In the genomic region with DNA sequence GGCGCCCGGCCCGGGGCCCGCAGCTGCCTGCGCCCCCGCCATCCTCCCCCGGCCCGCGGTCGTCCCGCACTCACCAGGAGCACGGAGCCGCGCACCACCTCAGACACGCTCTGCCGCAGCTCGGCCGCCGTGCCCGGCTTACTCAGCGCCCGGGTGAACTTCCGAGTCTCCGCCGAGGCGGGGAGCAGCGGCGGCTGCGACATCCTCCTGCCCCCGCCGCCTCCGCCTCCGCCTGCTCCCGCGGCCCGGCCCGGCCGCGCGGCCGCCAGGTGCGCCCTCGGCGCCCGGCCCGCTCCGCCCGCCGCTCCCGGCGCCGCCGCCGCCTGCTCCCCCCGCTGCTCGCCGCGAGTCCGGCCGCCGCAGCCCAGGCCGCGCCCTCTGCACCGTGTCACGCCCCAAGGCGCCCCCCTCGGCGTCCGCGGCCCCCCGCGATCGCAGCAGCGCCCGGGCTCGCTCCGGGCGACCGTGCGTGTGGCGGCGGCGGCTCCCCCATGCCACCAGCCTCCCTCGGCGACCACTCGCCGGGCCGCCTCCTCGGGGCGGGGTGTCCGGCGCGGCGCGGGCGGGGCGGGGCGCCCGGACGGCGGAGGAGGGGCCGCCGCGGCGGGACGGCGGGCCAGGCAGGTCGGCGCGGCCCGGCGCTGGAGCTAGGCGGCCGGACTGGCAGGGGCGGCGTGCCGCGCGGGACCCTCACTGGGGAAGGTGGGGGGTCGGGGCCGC, we compare ENCODE assay signal across 8 cellular contexts.
DNase-seq lines count a peak whose midpoint lies in the region; ATAC-seq and TF ChIP-seq lines count a peak whose summit lies in the region.

No MANE protein-coding gene starts in this region.

- CTCF ChIA-PET in Panc1 (lab: Charles Lee) = no interaction called here

- H3K9me3 ChIP-seq in Panc1 (ENCODE audit: control insufficient read depth, insufficient read depth, low read depth, low read length) = no peaks in the 10 kb centered on the region
- no peaks in the 10 kb centered on the region for H3K9me3 ChIP-seq in gastroesophageal sphincter
- H3K9me3 ChIP-seq in tibial nerve = no peaks in the 10 kb centered on the region

- ATAC-seq in GM18909 (IDR thresholded peaks at IDR 0.05; ENCODE audit: poor library complexity, unreplicated experiment) = peak; percentile 47
- ATAC-seq in HG03135 (IDR thresholded peaks at IDR 0.05; ENCODE audit: unreplicated experiment) = peak; percentile 45
- ATAC-seq in Panc1 = peak; percentile 86
- peak; percentile 77 for ATAC-seq in gastroesophageal sphincter
- peak; percentile 71 for ATAC-seq in omental fat pad (ENCODE audit: low FRiP score)

- no peaks in the 10 kb centered on the region for H3K27me3 ChIP-seq in Panc1 (ENCODE audit: control insufficient read depth, insufficient read depth, low read length)
- H3K27me3 ChIP-seq in gastroesophageal sphincter = no peaks in the 10 kb centered on the region
- no peaks in the 10 kb centered on the region for H3K27me3 ChIP-seq in tibial nerve

- in situ Hi-C loops in Panc1 (cut with HindIII; ENCODE audit: low pct_unique_long_range_greater_than_20kb, low sequenced_read_pairs) = no loop called here

- peak overlapping the region; percentile 77 to 84 for H3K4me3 ChIP-seq in Panc1 (ENCODE audit: low read depth in 2 of 2, low read length in 2 of 2)
- peak overlapping the region; percentile 91 for H3K4me3 ChIP-seq in gastroesophageal sphincter
- H3K4me3 ChIP-seq in tibial nerve = peak overlapping the region; percentile 61 to 95 (median 91)

- TF ChIP-seq EP300 in gastroesophageal sphincter (IDR thresholded peaks at IDR 0.05) (no peak), tibial nerve (IDR thresholded peaks at IDR 0.05) (no peak)

- POLR2A ChIA-PET in Panc1 (lab: Charles Lee) = no interaction called here

- WGBS in gastroesophageal sphincter (ENCODE audit: low coverage in 1 of 2), 2 donors = no CpG with 5 or more reads among the region's 121 CpGs
- 1% methylated on average over 70 of the region's 121 CpGs; no CpG with 5 or more reads in 1 of the 2 donors for WGBS in tibial nerve, 2 donors

- H3K4me1 ChIP-seq in Panc1 (ENCODE audit: control insufficient read depth, insufficient read depth, low read length) (peaks cover 9% of the 10 kb centered on the region), gastroesophageal sphincter (peaks cover 0 to 50% (median 12%) of the 10 kb centered on the region in 3 donors), tibial nerve (peaks cover 0 to 25% (median 12%) of the 10 kb centered on the region in 4 donors)

- no peak for TF ChIP-seq CTCF in Panc1 (IDR thresholded peaks at IDR 0.05)
- peak in 2 of 4 experiments; percentile 10 to 31 for TF ChIP-seq CTCF in gastroesophageal sphincter (IDR thresholded peaks at IDR 0.05)
- no peak for TF ChIP-seq CTCF in omental fat pad (IDR thresholded peaks at IDR 0.05)
- TF ChIP-seq CTCF in tibial nerve (IDR thresholded peaks at IDR 0.05) = peak in 1 of 5 experiments; percentile 10

- DNase-seq in AG08396 (ENCODE audit: low spot score) = peak; percentile 86
- DNase-seq in Panc1 (ENCODE audit: low read depth, low spot score) = no peak
- peak; percentile 67 for DNase-seq in activated gamma-delta T cell treated with Interleukin-2 at 50 U/mL for 16 hours
- no peak for DNase-seq in omental fat pad (ENCODE audit: low spot score)
- DNase-seq in tibial nerve (ENCODE audit: low spot score in 2 of 2) = peak in 1 of 2 donors; percentile 27

- H3K27ac ChIP-seq in Panc1 (ENCODE audit: low read length) = no peak overlapping the region
- peak overlapping the region; percentile 93 to 100 (median 98) for H3K27ac ChIP-seq in gastroesophageal sphincter
- peak overlapping the region; percentile 80 to 96 (median 90) for H3K27ac ChIP-seq in tibial nerve

- intact Hi-C loops in Panc1 (cut with micrococcal nuclease; ENCODE audit: unreplicated experiment) = no loop called here

- H3K36me3 ChIP-seq in Panc1 (ENCODE audit: control insufficient read depth, insufficient read depth, low read length) = no peaks in the 10 kb centered on the region
- H3K36me3 ChIP-seq in gastroesophageal sphincter = no peaks in the 10 kb centered on the region
- H3K36me3 ChIP-seq in tibial nerve = no peaks in the 10 kb centered on the region

- TF ChIP-seq POLR2A in gastroesophageal sphincter (IDR thresholded peaks at IDR 0.05) = peak; percentile 75 to 78
- TF ChIP-seq POLR2A in tibial nerve (IDR thresholded peaks at IDR 0.05) = no peak

- no TSS peak for BruUV-seq in Panc1 (replicated peaks; lab: Mats Ljungman, UMichigan)

Comparison
In these comparisons a context has a peak if more than half of its experiments do, and no peak if none do; other contexts are left out.
1. DNase-seq: peak in AG08396 (single experiment) and activated gamma-delta T cell treated with Interleukin-2 at 50 U/mL for 16 hours (single experiment); none in Panc1 (single experiment) and omental fat pad (single experiment).
2. POLR2A ChIP-seq: peak in gastroesophageal sphincter (2 of 2); none in tibial nerve (0 of 2).
3. Peak in every context shown above with its lines, with median percentiles within 50 percentile points of each other: ATAC-seq and H3K4me3 ChIP-seq.